22 cellular contexts compared by ENCODE assay signal in the genomic region with DNA sequence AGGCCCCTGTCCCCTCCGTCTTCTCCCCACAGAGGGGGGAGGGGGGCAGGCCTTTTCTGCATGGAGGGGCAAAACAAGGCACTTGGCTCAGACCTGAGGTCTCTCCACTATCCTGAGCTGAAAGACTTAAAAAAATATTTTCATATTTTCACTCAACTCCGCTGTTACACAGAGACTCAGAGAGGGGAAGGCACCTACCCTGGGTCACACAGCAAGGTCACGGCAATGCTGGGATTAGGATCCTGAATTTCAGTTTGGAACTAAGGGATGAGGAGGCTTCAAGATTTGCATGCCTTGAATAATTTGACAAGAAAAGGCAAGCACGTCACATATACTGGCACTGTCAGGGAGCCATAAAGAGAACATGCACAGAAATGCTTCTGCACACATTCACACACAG.
A peak's percentile ranks its signal among the peaks of the same experiment; 100 is the strongest.
DNase-seq lines count a peak whose midpoint lies in the region; ATAC-seq, FAIRE-seq and TF ChIP-seq lines count a peak whose summit lies in the region.
"Had no signal": no experiment of that assay in that cellular context is flagged by ENCODE, and none has a peak within 500 bp of the region (broad histone marks: within the 10 kb centered on the region; RNA-seq: fewer than 3 reads in every experiment).

No MANE protein-coding gene starts in this region.

- no peak overlapping the region for H3K4me2 ChIP-seq in K562 (ENCODE audit: insufficient read depth, low read length)
- H3K4me2 ChIP-seq in H1 (ENCODE audit: insufficient read depth in 1 of 2, low read depth in 2 of 2, low read length in 2 of 2), result no peak overlapping the region
- H3K4me2 ChIP-seq: A549; BLaER1 treated with 17β-estradiol and CSF1 and Interleukin-3, amounts not matched to agents 10 nM and 100 nM had no signal

- H4K20me1 ChIP-seq in K562 (replicated peaks; ENCODE audit: control insufficient read depth, insufficient read depth, low read length) (peaks cover 4% of the 10 kb centered on the region), H1 (replicated peaks in 1 of 2; ENCODE audit: control insufficient read depth in 1 of 2, insufficient read depth in 2 of 2, low read length in 2 of 2) (no peaks in the 10 kb centered on the region)

- in situ Hi-C loops in K562 (cut with MboI), result loop anchor here (10.0 kb wide), 1 partner anchor 179 kb away; a partner anchor contains a TSS

- no peak overlapping the region for H2BK15ac ChIP-seq in H1 (ENCODE audit: low read length)

- no peak overlapping the region for H3K27ac ChIP-seq in HEK293 (ENCODE audit: extremely low read depth, low read depth, low read length)
- no peak overlapping the region for H3K27ac ChIP-seq in K562 (ENCODE audit: extremely low read depth, low read depth, low read length)
- H3K27ac ChIP-seq in H1 (ENCODE audit: low read depth, low read length), result no peak overlapping the region
- H3K27ac ChIP-seq in adrenal gland, result no peak overlapping the region
- H3K27ac ChIP-seq: 22Rv1; A549; BLaER1 treated with 17β-estradiol and CSF1 and Interleukin-3, amounts not matched to agents 10 nM and 100 nM; C4-2B had no signal

- H3K9ac ChIP-seq in K562 (ENCODE audit: insufficient read depth in 1 of 2, low read depth in 2 of 2, low read length in 2 of 2) (no peak overlapping the region), H1 (replicated peaks in 1 of 4; ENCODE audit: extremely low read depth in 1 of 4, low read depth in 3 of 4, low read length in 3 of 4) (no peak overlapping the region)
- H3K9ac ChIP-seq: BLaER1 treated with 17β-estradiol and CSF1 and Interleukin-3, amounts not matched to agents 10 nM and 100 nM had no signal

- H2AFZ ChIP-seq in K562 (ENCODE audit: low read depth, low read length) (no peak overlapping the region), H1 (ENCODE audit: low read length) (no peak overlapping the region)

- H2BK5ac ChIP-seq in H1 (ENCODE audit: low read depth, low read length), result no peak overlapping the region

- WGBS in K562 (ENCODE audit: insufficient coverage, low coverage, missing lambda C conversion rate), result 0% methylated on average over 4 of the region's 4 CpGs
- 95% methylated on average over 4 of the region's 4 CpGs; no CpG with 5 or more reads in 1 of the 2 experiments for WGBS in H1 (ENCODE audit: extremely low coverage in 1 of 2, insufficient coverage in 1 of 2, insufficient read length in 1 of 2, insufficient replicate concordance in 2 of 2, low coverage in 1 of 2, low lambda C conversion rate in 2 of 2, missing lambda C conversion rate in 1 of 2), 2 experiments
- 54 to 76% (median 63%) methylated on average over 3 to 4 of the region's 4 CpGs for WGBS in adrenal gland, 4 donors

- no peaks in the 10 kb centered on the region; a peak in 1 of 5 replicates for H3K27me3 ChIP-seq in K562 (ENCODE audit: control insufficient read depth in 2 of 2, insufficient read depth in 2 of 2, low read length in 2 of 2)
- peaks cover 0 to 4% (median 0%) of the 10 kb centered on the region in 4 experiments; a peak in 2 of 7 replicates for H3K27me3 ChIP-seq in H1 (replicated peaks in 1 of 4; ENCODE audit: control insufficient read depth in 3 of 4, extremely low read depth in 1 of 4, insufficient read depth in 3 of 4, low read length in 3 of 4)
- peaks cover 7% of the 10 kb centered on the region for H3K27me3 ChIP-seq in adrenal gland
- H3K27me3 ChIP-seq: BLaER1 treated with 17β-estradiol and CSF1 and Interleukin-3, amounts not matched to agents 10 nM and 100 nM had no signal

- no peaks in the 10 kb centered on the region for H3K79me1 ChIP-seq in H1 (ENCODE audit: low read depth, low read length)

- no peak overlapping the region for H3K4ac ChIP-seq in H1 (replicated peaks; ENCODE audit: insufficient read length, low read depth, low read length)

- H3K4me1 ChIP-seq in HEK293 (ENCODE audit: control insufficient read depth, insufficient read depth, low read length) (no peaks in the 10 kb centered on the region), K562 (replicated peaks in 1 of 2; ENCODE audit: control insufficient read depth in 2 of 2, insufficient read depth in 2 of 2, low read length in 2 of 2) (no peaks in the 10 kb centered on the region), H1 (replicated peaks in 1 of 4; ENCODE audit: control insufficient read depth in 3 of 4, insufficient read depth in 4 of 4, low read length in 3 of 4) (0 out of 7 replicates have a peak, but pooled peaks cover 0 to 2% (median 0%) of the 10 kb centered on the region in 4 experiments), adrenal gland (replicated peaks in 1 of 2) (no peaks in the 10 kb centered on the region)
- H3K4me1 ChIP-seq: A549; BLaER1 treated with 17β-estradiol and CSF1 and Interleukin-3, amounts not matched to agents 10 nM and 100 nM; Caco-2 had no signal

- ATAC-seq in K562, result no peak
- ATAC-seq: A549; CD8-positive, alpha-beta T cell had no signal

- H3K4me3 ChIP-seq in HEK293 (ENCODE audit: low read depth, low read length), result no peak overlapping the region
- H3K4me3 ChIP-seq in K562, result no peak overlapping the region
- no peak overlapping the region for H3K4me3 ChIP-seq in H1 (ENCODE audit: extremely low read depth in 1 of 4, insufficient read depth in 2 of 4, low read depth in 3 of 4, low read length in 4 of 4)
- no peak overlapping the region for H3K4me3 ChIP-seq in adrenal gland
- H3K4me3 ChIP-seq: A549; BLaER1 treated with 17β-estradiol and CSF1 and Interleukin-3, amounts not matched to agents 10 nM and 100 nM had no signal

- intact Hi-C loops in K562 (cut with micrococcal nuclease) (no loop called here), adrenal gland (cut with DNase I) (loop anchor here in 1 of 2 donors (10.0 kb wide), 2 partner anchors 309 to 649 kb away; no protein-coding TSS in a partner anchor)

- DNase-seq in NCI-H2107 treated with DMSO at 0.1 percent for 48 hours (lab: John Stamatoyannopoulos, UW; ENCODE audit: unreplicated experiment) (peak; percentile 20), NCI-H2107 (lab: John Stamatoyannopoulos, UW) (no peak), K562 (ENCODE audit: extremely low read depth in 1 of 4, low spot score in 3 of 4) (no peak), H1 (ENCODE audit: low read depth in 1 of 2, low spot score in 2 of 2) (no peak), hepatic stellate cell (ENCODE audit: low spot score) (no peak), adrenal gland (no peak), retina (no peak)
- DNase-seq: AML-193; Caco-2; Calu3; CD4-positive, alpha-beta T cell; CD8-positive, alpha-beta T cell; GF-D8 had no signal

- H4K8ac ChIP-seq in H1 (ENCODE audit: extremely low read depth, insufficient read depth, low read length), result no peak overlapping the region

- no peak overlapping the region for H2AK5ac ChIP-seq in H1 (ENCODE audit: low read depth, low read length)

- no peak overlapping the region for H4K91ac ChIP-seq in H1 (replicated peaks; ENCODE audit: insufficient read length, low read length)

- H3K23me2 ChIP-seq in H1 (ENCODE audit: low read depth, low read length), result no peaks in the 10 kb centered on the region; the same call in 1 of the 2 replicates

- CTCF ChIA-PET in HEK293 (lab: Yijun Ruan, JAX) (interaction anchor here (0.9 to 1.1 kb wide), 2 partner anchors 152 to 264 kb away, joined by 3 read pairs; no protein-coding TSS in a partner anchor), K562 (lab: Yijun Ruan, JAX; ENCODE audit: low intra/inter-chr PET ratio) (no interaction called here), H1 (lab: Charles Lee; ENCODE audit: partially characterized antibody) (interaction anchor here (1.0 to 5.2 kb wide), 7 partner anchors 10 to 382 kb away, joined by 3 to 31 read pairs (median 5); no protein-coding TSS in a partner anchor)

- H2BK20ac ChIP-seq in H1 (ENCODE audit: low read length), result no peak overlapping the region

- POLR2A ChIA-PET in HEK293 (lab: Yijun Ruan, JAX), result no interaction called here
- POLR2A ChIA-PET in K562 (lab: Yijun Ruan, JAX), result interaction anchor here (0.5 to 0.6 kb wide), 2 partner anchors 13 to 607 kb away, joined by 3 read pairs; no protein-coding TSS in a partner anchor
- POLR2A ChIA-PET in H1 (lab: Charles Lee; ENCODE audit: partially characterized antibody), result interaction anchor here (1.2 kb wide), 1 partner anchor 175 kb away, joined by 3 read pairs; no protein-coding TSS in a partner anchor

- TF ChIP-seq RAD21 in K562 (CRISPR knock-in tag; conservative IDR thresholded peaks at IDR 0.05 in 1 of 2, IDR thresholded peaks at IDR 0.05 in 1 of 2) (no peak), H1 (IDR thresholded peaks at IDR 0.05 in 1 of 2, conservative IDR thresholded peaks at IDR 0.05 in 1 of 2; ENCODE audit: low read depth in 2 of 2, low read length in 2 of 2) (no peak)

- BruUV-seq in K562 (replicated peaks; lab: Mats Ljungman, UMichigan), result no TSS peak

- FAIRE-seq in K562 (lab: Jason Lieb, UNC) (no peak), H1 (lab: Jason Lieb, UNC) (no peak)
- FAIRE-seq: A549, D721Med, G401.6, GM12891, GM19239 had no signal

- H3K18ac ChIP-seq in H1 (ENCODE audit: extremely low read depth, low read length), result no peak overlapping the region

- H3K56ac ChIP-seq in H1 (replicated peaks; ENCODE audit: insufficient read length, low read depth, low read length), result no peak overlapping the region

- no peaks in the 10 kb centered on the region for H3K9me1 ChIP-seq in K562 (ENCODE audit: control insufficient read depth, insufficient read depth, low read length)

- H3K36me3 ChIP-seq in HEK293 (ENCODE audit: control insufficient read depth in 2 of 2, insufficient read depth in 1 of 2, low read length in 2 of 2) (no peaks in the 10 kb centered on the region), K562 (ENCODE audit: control insufficient read depth, insufficient read depth, low read length) (no peaks in the 10 kb centered on the region), H1 (ENCODE audit: control insufficient read depth in 2 of 4, insufficient read depth in 4 of 4, low read length in 3 of 4) (no peaks in the 10 kb centered on the region), adrenal gland (replicated peaks in 1 of 2) (no peaks in the 10 kb centered on the region)
- H3K36me3 ChIP-seq: BLaER1 treated with 17β-estradiol and CSF1 and Interleukin-3, amounts not matched to agents 10 nM and 100 nM had no signal

- H2BK120ac ChIP-seq in H1 (replicated peaks; ENCODE audit: low read depth, low read length), result no peak overlapping the region

- no peak overlapping the region for H2BK12ac ChIP-seq in H1 (ENCODE audit: low read depth, low read length)

- TF ChIP-seq CTCF in HEK293 (tag by site-specific recombination; IDR thresholded peaks at IDR 0.05) (no peak), K562 (IDR thresholded peaks at IDR 0.05 in 2 of 3, conservative IDR thresholded peaks at IDR 0.05 in 1 of 3; ENCODE audit: insufficient read depth in 2 of 3, low read depth in 1 of 3, low read length in 3 of 3) (no peak), H1 (IDR thresholded peaks at IDR 0.05; ENCODE audit: control extremely low read depth in 1 of 3, insufficient read depth in 1 of 3, low read depth in 1 of 3, low read length in 3 of 3) (no peak), adrenal gland (IDR thresholded peaks at IDR 0.05) (no peak)

- no peak overlapping the region for H4K5ac ChIP-seq in H1 (ENCODE audit: insufficient read length, low read depth, low read length)

- H3K9me3 ChIP-seq in HEK293 (ENCODE audit: control insufficient read depth, insufficient read depth, low read depth, low read length) (no peaks in the 10 kb centered on the region), K562 (replicated peaks; ENCODE audit: control insufficient read depth, insufficient read depth, low read depth, low read length) (no peaks in the 10 kb centered on the region), H1 (ENCODE audit: insufficient read depth in 2 of 2, low read depth in 1 of 2, low read length in 1 of 2) (no peaks in the 10 kb centered on the region), adrenal gland (replicated peaks in 1 of 3) (no peaks in the 10 kb centered on the region)
- H3K9me3 ChIP-seq: A549; BLaER1 treated with 17β-estradiol and CSF1 and Interleukin-3, amounts not matched to agents 10 nM and 100 nM; Caco-2 had no signal

- no peak overlapping the region for H3K23ac ChIP-seq in H1 (ENCODE audit: insufficient read length)

- no peak for TF ChIP-seq EP300 in K562 (IDR thresholded peaks at IDR 0.05; ENCODE audit: low read length)
- TF ChIP-seq EP300 in H1 (IDR thresholded peaks at IDR 0.05; ENCODE audit: borderline replicate concordance in 1 of 2, low read depth in 2 of 2, low read length in 2 of 2), result no peak

- no peak overlapping the region for H3K14ac ChIP-seq in H1 (ENCODE audit: insufficient read length)

- H3K79me2 ChIP-seq in K562 (ENCODE audit: control insufficient read depth, insufficient read depth, low read length) (no peaks in the 10 kb centered on the region), H1 (ENCODE audit: control insufficient read depth in 1 of 2, insufficient read depth in 2 of 2, low read length in 2 of 2) (no peaks in the 10 kb centered on the region)

- TF ChIP-seq POLR2A in K562 (conservative IDR thresholded peaks at IDR 0.05) (no peak), H1 (IDR thresholded peaks at IDR 0.05; ENCODE audit: control extremely low read depth in 1 of 2, low read depth in 2 of 2, low read length in 2 of 2) (no peak), adrenal gland (IDR thresholded peaks at IDR 0.05) (no peak)
